In the genomic region with DNA sequence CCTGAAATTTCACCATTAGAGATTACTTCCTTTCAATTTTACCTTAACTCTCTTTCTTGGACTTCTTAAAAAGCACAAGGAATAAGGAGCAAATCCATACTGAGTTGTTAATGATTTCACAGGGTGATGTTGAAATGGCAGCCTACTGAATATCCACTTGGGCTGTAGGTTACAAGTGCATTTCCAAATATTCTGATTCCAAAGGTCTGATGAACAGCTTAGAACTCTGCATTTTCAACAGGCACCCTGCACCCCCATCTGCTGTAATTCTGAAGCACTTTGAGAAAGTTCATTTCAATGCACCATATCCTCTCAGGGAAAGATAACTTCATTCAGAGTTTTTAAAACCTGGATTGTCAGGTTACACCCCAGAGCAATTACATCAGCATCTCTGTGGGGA, we compare ENCODE assay signal across 2 cellular contexts.
TF ChIP-seq lines count a peak whose summit lies in the region.

No MANE protein-coding gene starts in this region.

TF ChIP-seq in liver, 16 proteins besides CTCF, POLR2A, EP300 and RAD21 (continued from another document):
- TF ChIP-seq, protein P1, sequence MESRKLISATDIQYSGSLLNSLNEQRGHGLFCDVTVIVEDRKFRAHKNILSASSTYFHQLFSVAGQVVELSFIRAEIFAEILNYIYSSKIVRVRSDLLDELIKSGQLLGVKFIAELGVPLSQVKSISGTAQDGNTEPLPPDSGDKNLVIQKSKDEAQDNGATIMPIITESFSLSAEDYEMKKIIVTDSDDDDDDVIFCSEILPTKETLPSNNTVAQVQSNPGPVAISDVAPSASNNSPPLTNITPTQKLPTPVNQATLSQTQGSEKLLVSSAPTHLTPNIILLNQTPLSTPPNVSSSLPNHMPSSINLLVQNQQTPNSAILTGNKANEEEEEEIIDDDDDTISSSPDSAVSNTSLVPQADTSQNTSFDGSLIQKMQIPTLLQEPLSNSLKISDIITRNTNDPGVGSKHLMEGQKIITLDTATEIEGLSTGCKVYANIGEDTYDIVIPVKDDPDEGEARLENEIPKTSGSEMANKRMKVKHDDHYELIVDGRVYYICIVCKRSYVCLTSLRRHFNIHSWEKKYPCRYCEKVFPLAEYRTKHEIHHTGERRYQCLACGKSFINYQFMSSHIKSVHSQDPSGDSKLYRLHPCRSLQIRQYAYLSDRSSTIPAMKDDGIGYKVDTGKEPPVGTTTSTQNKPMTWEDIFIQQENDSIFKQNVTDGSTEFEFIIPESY (IDR thresholded peaks at IDR 0.05): peak; percentile 19
- TF ChIP-seq SP1 (IDR thresholded peaks at IDR 0.05): peak; percentile 29
TF ChIP-seq in liver: peak in this region for 5.

TF ChIP-seq in HepG2, 621 proteins besides CTCF, POLR2A, EP300 and RAD21 (continued from another document):
- TF ChIP-seq, protein P2, sequence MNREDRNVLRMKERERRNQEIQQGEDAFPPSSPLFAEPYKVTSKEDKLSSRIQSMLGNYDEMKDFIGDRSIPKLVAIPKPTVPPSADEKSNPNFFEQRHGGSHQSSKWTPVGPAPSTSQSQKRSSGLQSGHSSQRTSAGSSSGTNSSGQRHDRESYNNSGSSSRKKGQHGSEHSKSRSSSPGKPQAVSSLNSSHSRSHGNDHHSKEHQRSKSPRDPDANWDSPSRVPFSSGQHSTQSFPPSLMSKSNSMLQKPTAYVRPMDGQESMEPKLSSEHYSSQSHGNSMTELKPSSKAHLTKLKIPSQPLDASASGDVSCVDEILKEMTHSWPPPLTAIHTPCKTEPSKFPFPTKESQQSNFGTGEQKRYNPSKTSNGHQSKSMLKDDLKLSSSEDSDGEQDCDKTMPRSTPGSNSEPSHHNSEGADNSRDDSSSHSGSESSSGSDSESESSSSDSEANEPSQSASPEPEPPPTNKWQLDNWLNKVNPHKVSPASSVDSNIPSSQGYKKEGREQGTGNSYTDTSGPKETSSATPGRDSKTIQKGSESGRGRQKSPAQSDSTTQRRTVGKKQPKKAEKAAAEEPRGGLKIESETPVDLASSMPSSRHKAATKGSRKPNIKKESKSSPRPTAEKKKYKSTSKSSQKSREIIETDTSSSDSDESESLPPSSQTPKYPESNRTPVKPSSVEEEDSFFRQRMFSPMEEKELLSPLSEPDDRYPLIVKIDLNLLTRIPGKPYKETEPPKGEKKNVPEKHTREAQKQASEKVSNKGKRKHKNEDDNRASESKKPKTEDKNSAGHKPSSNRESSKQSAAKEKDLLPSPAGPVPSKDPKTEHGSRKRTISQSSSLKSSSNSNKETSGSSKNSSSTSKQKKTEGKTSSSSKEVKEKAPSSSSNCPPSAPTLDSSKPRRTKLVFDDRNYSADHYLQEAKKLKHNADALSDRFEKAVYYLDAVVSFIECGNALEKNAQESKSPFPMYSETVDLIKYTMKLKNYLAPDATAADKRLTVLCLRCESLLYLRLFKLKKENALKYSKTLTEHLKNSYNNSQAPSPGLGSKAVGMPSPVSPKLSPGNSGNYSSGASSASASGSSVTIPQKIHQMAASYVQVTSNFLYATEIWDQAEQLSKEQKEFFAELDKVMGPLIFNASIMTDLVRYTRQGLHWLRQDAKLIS (CRISPR knock-in tag; IDR thresholded peaks at IDR 0.05): no peak
- TF ChIP-seq ZNF552 (CRISPR knock-in tag; IDR thresholded peaks at IDR 0.05; ENCODE audit: borderline replicate concordance): no peak
- no peak for TF ChIP-seq ZNF430 (CRISPR knock-in tag; IDR thresholded peaks at IDR 0.05)
- TF ChIP-seq, protein P3, sequence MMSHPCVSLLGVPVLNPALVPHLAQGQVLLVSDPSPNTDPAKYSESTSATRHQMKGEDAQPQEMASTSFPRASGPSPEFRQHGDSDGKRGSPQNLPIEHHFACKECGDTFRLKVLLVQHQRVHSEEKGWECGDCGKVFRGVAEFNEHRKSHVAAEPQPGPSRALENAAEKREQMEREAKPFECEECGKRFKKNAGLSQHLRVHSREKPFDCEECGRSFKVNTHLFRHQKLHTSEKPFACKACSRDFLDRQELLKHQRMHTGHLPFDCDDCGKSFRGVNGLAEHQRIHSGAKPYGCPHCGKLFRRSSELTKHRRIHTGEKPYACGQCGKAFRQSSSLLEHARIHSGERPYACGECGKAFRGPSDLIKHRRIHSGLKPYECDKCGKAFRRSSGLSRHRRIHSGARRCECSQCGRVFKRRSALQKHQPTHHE (CRISPR knock-in tag; IDR thresholded peaks at IDR 0.05; ENCODE audit: borderline replicate concordance): no peak
- no peak for TF ChIP-seq ATF7-NPFF (CRISPR knock-in tag; IDR thresholded peaks at IDR 0.05; ENCODE audit: low read depth)
- no peak for TF ChIP-seq HMG20A (CRISPR knock-in tag; IDR thresholded peaks at IDR 0.05; ENCODE audit: borderline replicate concordance)
- TF ChIP-seq HDAC1 (CRISPR knock-in tag; IDR thresholded peaks at IDR 0.05): no peak
- no peak for TF ChIP-seq ZNF75D (CRISPR knock-in tag; IDR thresholded peaks at IDR 0.05; ENCODE audit: borderline replicate concordance)
